In genomic region chr18:58135806-58136331, GRCh38 we compare ENCODE assay signal across 8 cellular contexts.
A peak's percentile ranks its signal among the peaks of the same experiment; 100 is the strongest.
DNase-seq lines count a peak whose midpoint lies in the region; ATAC-seq and TF ChIP-seq lines count a peak whose summit lies in the region.

No MANE protein-coding gene starts in this region.

- ATAC-seq in GM21526 (IDR thresholded peaks at IDR 0.05; ENCODE audit: low FRiP score, unreplicated experiment) (peak; percentile 71), sciatic nerve (peak; percentile 86), GM18505 (IDR thresholded peaks at IDR 0.05; ENCODE audit: unreplicated experiment) (no peak)

- H3K4me3 ChIP-seq in right atrium auricular region = no peak overlapping the region

- peak; percentile 79 for TF ChIP-seq CTCF in RWPE1 (conservative IDR thresholded peaks at IDR 0.05; ENCODE audit: low read depth)
- TF ChIP-seq CTCF in right atrium auricular region (IDR thresholded peaks at IDR 0.05) = peak; percentile 79 to 91

- TF ChIP-seq POLR2A in GM18505 (IDR thresholded peaks at IDR 0.05; ENCODE audit: borderline replicate concordance, extremely low read depth, insufficient read depth, insufficient read length) = no peak

- H3K27ac ChIP-seq in RWPE1 (no peak overlapping the region), right atrium auricular region (no peak overlapping the region)

- POLR2A ChIA-PET in RWPE1 (lab: Yijun Ruan, JAX; ENCODE audit: low non-redundant PET) = no interaction called here

- DNase-seq in DMS153 treated with DMSO at 0.1 percent for 48 hours (lab: John Stamatoyannopoulos, UW; ENCODE audit: unreplicated experiment) = peak; percentile 47
- DNase-seq in Kasumi-1 (lab: John Stamatoyannopoulos, UW) = peak; percentile 66 to 76
- peak; percentile 44 for DNase-seq in RWPE1 (ENCODE audit: low spot score)
- DNase-seq in activated naive CD8-positive, alpha-beta T cell treated with anti-CD3 and anti-CD28 coated beads, Interleukin-2, amount 50 U/mL, for 16 hours (ENCODE audit: low read depth, low spot score) = peak; percentile 21
- peak; percentile 68 for DNase-seq in right atrium auricular region (ENCODE audit: low spot score)
- DNase-seq in sciatic nerve (ENCODE audit: low spot score) = no peak

- intact Hi-C loops in sciatic nerve (cut with DNase I) = no loop called here

- H3K27me3 ChIP-seq in right atrium auricular region = no peaks in the 10 kb centered on the region

- CTCF ChIA-PET in RWPE1 (lab: Yijun Ruan, JAX) = interaction anchor here (0.5 to 1.4 kb wide), 6 partner anchors 9 to 160 kb away, joined by 3 to 7 read pairs (median 3); partner anchors contain the start of gene NEDD4L

- no peaks in the 10 kb centered on the region for H3K36me3 ChIP-seq in right atrium auricular region

- H3K9me3 ChIP-seq in right atrium auricular region = no peaks in the 10 kb centered on the region

- H3K4me1 ChIP-seq in right atrium auricular region = no peaks in the 10 kb centered on the region
